ENCODE assay signal across 9 cellular contexts in genomic region chr17:59804910-59805381, GRCh38.
DNase-seq lines count a peak whose midpoint lies in the region; ATAC-seq and TF ChIP-seq lines count a peak whose summit lies in the region.
"Had no signal": no experiment of that assay in that cellular context is flagged by ENCODE, and none has a peak within 500 bp of the region (broad histone marks: within the 10 kb centered on the region; RNA-seq: fewer than 3 reads in every experiment).

No MANE protein-coding gene starts in this region.

- TF ChIP-seq CTCF in fibroblast of villous mesenchyme (IDR thresholded peaks at IDR 0.05; ENCODE audit: insufficient read depth, low read depth, low read length) = no peak

- H3K36me3 ChIP-seq in CD4-positive, alpha-beta memory T cell (ENCODE audit: insufficient read depth, low read length) = no peaks in the 10 kb centered on the region

- no peaks in the 10 kb centered on the region for H3K4me1 ChIP-seq in CD4-positive, alpha-beta memory T cell (ENCODE audit: insufficient read depth, low read length)

- ATAC-seq in stimulated activated naive B cell treated with anti-CD40 and anti-IgM and Interleukin-4, amounts not matched to agents 10 μg/mL and 1 μg/mL and 100 μg/mL, for 72 hours (replicated peaks) = no peak
- ATAC-seq in GM21390 (IDR thresholded peaks at IDR 0.05; ENCODE audit: unreplicated experiment) = no peak

- no peaks in the 10 kb centered on the region for H3K27me3 ChIP-seq in CD4-positive, alpha-beta memory T cell (ENCODE audit: insufficient read depth, low read length)

- intact Hi-C loops in posterior cingulate gyrus (cut with DNase I) = no loop called here
- intact Hi-C loops in CD4-positive, alpha-beta memory T cell (cut with micrococcal nuclease) = no loop called here

- CTCF ChIA-PET in CD4-positive, alpha-beta memory T cell (lab: Charles Lee; ENCODE audit: partially characterized antibody) = interaction anchor here (1.4 to 1.8 kb wide), 2 partner anchors 9 to 51 kb away, joined by 4 to 7 read pairs; no protein-coding TSS in a partner anchor

- H3K9me3 Mint-ChIP-seq in stimulated activated naive B cell treated with anti-CD40 and anti-IgM and Interleukin-4, amounts not matched to agents 10 μg/mL and 1 μg/mL and 100 μg/mL, for 72 hours = no peaks in the 10 kb centered on the region
- H3K9me3 Mint-ChIP-seq in CD4-positive, alpha-beta memory T cell = no peaks in the 10 kb centered on the region

- POLR2A ChIA-PET in CD4-positive, alpha-beta memory T cell (lab: Charles Lee; ENCODE audit: partially characterized antibody) = interaction anchor here (1.1 kb wide), 1 partner anchor 18 kb away, joined by 3 read pairs; no protein-coding TSS in a partner anchor

- peak overlapping the region; percentile 56 for H3K27ac Mint-ChIP-seq in stimulated activated naive B cell treated with anti-CD40 and anti-IgM and Interleukin-4, amounts not matched to agents 10 μg/mL and 1 μg/mL and 100 μg/mL, for 72 hours
- H3K27ac Mint-ChIP-seq in CD4-positive, alpha-beta memory T cell = no peak overlapping the region

- H3K4me3 ChIP-seq in fibroblast of villous mesenchyme (ENCODE audit: low read depth, low read length) = peak overlapping the region; percentile 32
- no peak overlapping the region for H3K4me3 ChIP-seq in CD4-positive, alpha-beta memory T cell (ENCODE audit: low read length in 2 of 2)

- no peak overlapping the region for H3K27ac ChIP-seq in CD4-positive, alpha-beta memory T cell (ENCODE audit: low read depth, low read length)

- H3K27me3 Mint-ChIP-seq in stimulated activated naive B cell treated with anti-CD40 and anti-IgM and Interleukin-4, amounts not matched to agents 10 μg/mL and 1 μg/mL and 100 μg/mL, for 72 hours = no peaks in the 10 kb centered on the region
- no peaks in the 10 kb centered on the region for H3K27me3 Mint-ChIP-seq in CD4-positive, alpha-beta memory T cell

- peak overlapping the region in 1 of 2 donors; percentile 37 for H3K4me3 Mint-ChIP-seq in stimulated activated naive B cell treated with anti-CD40 and anti-IgM and Interleukin-4, amounts not matched to agents 10 μg/mL and 1 μg/mL and 100 μg/mL, for 72 hours
- H3K4me3 Mint-ChIP-seq in CD4-positive, alpha-beta memory T cell = no peak overlapping the region

- no peaks in the 10 kb centered on the region for H3K9me3 ChIP-seq in CD4-positive, alpha-beta memory T cell (ENCODE audit: control insufficient read depth in 1 of 2, low read length in 2 of 2)

- peak; percentile 47 for DNase-seq in HCEC 1CT
- peak; percentile 53 for DNase-seq in SHP77 treated with DMSO at 0.1 percent for 48 hours (lab: John Stamatoyannopoulos, UW)
- DNase-seq in fibroblast of villous mesenchyme (ENCODE audit: low read depth) = peak; percentile 78
- DNase-seq in stimulated activated naive B cell treated with anti-CD40 and anti-IgM and Interleukin-4, amounts not matched to agents 10 μg/mL and 1 μg/mL and 100 μg/mL, for 72 hours = no peak
- DNase-seq in activated gamma-delta T cell (lab: John Stamatoyannopoulos, UW) = no peak
- no peak for DNase-seq in posterior cingulate gyrus
- DNase-seq in CD4-positive, alpha-beta memory T cell = no peak
- DNase-seq: mammary epithelial cell had no signal

- H3K4me1 Mint-ChIP-seq in stimulated activated naive B cell treated with anti-CD40 and anti-IgM and Interleukin-4, amounts not matched to agents 10 μg/mL and 1 μg/mL and 100 μg/mL, for 72 hours = peaks cover 0 to 11% of the 10 kb centered on the region in 2 donors
- H3K4me1 Mint-ChIP-seq in CD4-positive, alpha-beta memory T cell = peaks cover 0 to 5% (median 5%) of the 10 kb centered on the region in 4 donors

- H3K36me3 Mint-ChIP-seq in stimulated activated naive B cell treated with anti-CD40 and anti-IgM and Interleukin-4, amounts not matched to agents 10 μg/mL and 1 μg/mL and 100 μg/mL, for 72 hours = peaks cover 4 to 10% of the 10 kb centered on the region in 2 donors
- H3K36me3 Mint-ChIP-seq in CD4-positive, alpha-beta memory T cell = peaks cover 6 to 7% of the 10 kb centered on the region in 2 donors

Comparison
In these comparisons a context has a peak if more than half of its experiments do, and no peak if none do; other contexts are left out.
1. DNase-seq: peak in HCEC 1CT (single experiment), SHP77 treated with DMSO at 0.1 percent for 48 hours (single experiment) and fibroblast of villous mesenchyme (single experiment); none in stimulated activated naive B cell treated with anti-CD40 and anti-IgM and Interleukin-4, amounts not matched to agents 10 μg/mL and 1 μg/mL and 100 μg/mL, for 72 hours (single experiment), activated gamma-delta T cell (single experiment), posterior cingulate gyrus (0 of 10) and CD4-positive, alpha-beta memory T cell (0 of 5).